ENCODE assay signal across 18 cellular contexts in genomic region chr12:131368073-131369071, GRCh38.
"Had no signal": no experiment of that assay in that cellular context is flagged by ENCODE, and none has a peak within 500 bp of the region (broad histone marks: within the 10 kb centered on the region; RNA-seq: fewer than 3 reads in every experiment).

No MANE protein-coding gene starts in this region.

- H3K4me3 ChIP-seq: dorsolateral prefrontal cortex, esophagus squamous epithelium, psoas muscle, SK-N-MC, tibial nerve had no signal

- H3K4me1 Mint-ChIP-seq: immature natural killer cell had no signal

- H3K9me3 ChIP-seq: esophagus squamous epithelium, psoas muscle, tibial nerve had no signal

- H3K27ac Mint-ChIP-seq: activated naive CD4-positive, alpha-beta T cell treated with anti-CD3 and anti-CD28 coated beads, Interleukin-2, amount 50 U/mL, for 72 hours; immature natural killer cell; T-helper 1 cell treated with Interleukin-12 subunit alpha and Interleukin-12 subunit beta and Interleukin-4 antibody, amounts not matched to agents 30 μg/mL and 1 μg/mL, for 36 hours; WTC11 had no signal

- H3K9me3 Mint-ChIP-seq: activated naive CD4-positive, alpha-beta T cell treated with anti-CD3 and anti-CD28 coated beads, Interleukin-2, amount 50 U/mL, for 72 hours; immature natural killer cell; T-helper 1 cell treated with Interleukin-12 subunit alpha and Interleukin-12 subunit beta and Interleukin-4 antibody, amounts not matched to agents 30 μg/mL and 1 μg/mL, for 36 hours had no signal

- H3K4me1 ChIP-seq: psoas muscle had no signal

- DNase-seq: activated CD4-positive, alpha-beta T cell treated with anti-CD3 and anti-CD28 coated beads, Interleukin-2, amount 50 U/mL, for 1 hour; activated T-cell treated with anti-CD3 and anti-CD28 coated beads for 4 hours; amygdala; cerebellar nuclear complex; esophagus squamous epithelium; foreskin fibroblast; immature natural killer cell; mesendoderm; nucleus accumbens; psoas muscle; stimulated activated CD4-positive, alpha-beta T cell treated with anti-CD3 and anti-CD28 coated beads, Interleukin-4, amount 100 ng/mL, for 24 hours had no signal

- H3K36me3 Mint-ChIP-seq: activated naive CD4-positive, alpha-beta T cell treated with anti-CD3 and anti-CD28 coated beads, Interleukin-2, amount 50 U/mL, for 72 hours; brain; immature natural killer cell; WTC11 had no signal

- H3K27ac ChIP-seq: dorsolateral prefrontal cortex, esophagus squamous epithelium, psoas muscle, SK-N-MC had no signal

- ATAC-seq: activated naive CD4-positive, alpha-beta T cell treated with anti-CD3 and anti-CD28 coated beads, Interleukin-2, amount 50 U/mL, for 72 hours; psoas muscle; WTC11 had no signal

- H3K36me3 ChIP-seq: esophagus squamous epithelium, tibial nerve had no signal

- H3K4me3 Mint-ChIP-seq: brain; immature natural killer cell; T-helper 1 cell treated with Interleukin-12 subunit alpha and Interleukin-12 subunit beta and Interleukin-4 antibody, amounts not matched to agents 30 μg/mL and 1 μg/mL, for 36 hours; WTC11 had no signal
